ENCODE assay signal across 12 cellular contexts in genomic region chr1:89910780-89911179, GRCh38.
A peak's percentile ranks its signal among the peaks of the same experiment; 100 is the strongest.
DNase-seq lines count a peak whose midpoint lies in the region; ATAC-seq lines count a peak whose summit lies in the region.
"Had no signal": no experiment of that assay in that cellular context is flagged by ENCODE, and none has a peak within 500 bp of the region (broad histone marks: within the 10 kb centered on the region; RNA-seq: fewer than 3 reads in every experiment).

No MANE protein-coding gene starts in this region.

- H3K36me3 Mint-ChIP-seq in activated naive CD8-positive, alpha-beta T cell treated with anti-CD3 and anti-CD28 coated beads for 36 hours, result peaks cover 29% of the 10 kb centered on the region

- DNase-seq in AG08395 (ENCODE audit: low spot score) (peak; percentile 40), HPDE6-E6E7 (ENCODE audit: extremely low spot score) (peak; percentile 25), astrocyte of the hippocampus (ENCODE audit: low read depth, low spot score) (peak; percentile 82), left colon (no peak), HuH-7.5 (ENCODE audit: low spot score) (no peak), inferior parietal cortex (ENCODE audit: extremely low spot score) (no peak), T-helper 1 cell (no peak)
- no peak for DNase-seq in activated naive CD8-positive, alpha-beta T cell treated with anti-CD3 and anti-CD28 coated beads for 36 hours
- DNase-seq: activated CD4-positive, alpha-beta T cell treated with anti-CD3 and anti-CD28 coated beads, Interleukin-2, amount 10 ng/mL, durations not matched to agents 7 days and 5 days; adrenal gland; NCI-H1092; ovary had no signal

- peak; percentile 33 for ATAC-seq in left colon

- no peak overlapping the region for H3K27ac Mint-ChIP-seq in activated naive CD8-positive, alpha-beta T cell treated with anti-CD3 and anti-CD28 coated beads for 36 hours
- H3K27ac Mint-ChIP-seq: activated CD4-positive, alpha-beta T cell treated with anti-CD3 and anti-CD28 coated beads, Interleukin-2, amount 10 ng/mL, durations not matched to agents 7 days and 5 days had no signal

- H3K4me1 Mint-ChIP-seq in activated naive CD8-positive, alpha-beta T cell treated with anti-CD3 and anti-CD28 coated beads for 36 hours, result peaks cover 41% of the 10 kb centered on the region

- H3K4me3 Mint-ChIP-seq in activated naive CD8-positive, alpha-beta T cell treated with anti-CD3 and anti-CD28 coated beads for 36 hours, result no peak overlapping the region
- H3K4me3 Mint-ChIP-seq: activated CD4-positive, alpha-beta T cell treated with anti-CD3 and anti-CD28 coated beads, Interleukin-2, amount 10 ng/mL, durations not matched to agents 7 days and 5 days had no signal

- intact Hi-C loops in left colon (cut with DNase I, micrococcal nuclease), result no loop called here

- H3K27me3 Mint-ChIP-seq in activated naive CD8-positive, alpha-beta T cell treated with anti-CD3 and anti-CD28 coated beads for 36 hours, result no peaks in the 10 kb centered on the region
- H3K27me3 Mint-ChIP-seq: activated CD4-positive, alpha-beta T cell treated with anti-CD3 and anti-CD28 coated beads, Interleukin-2, amount 10 ng/mL, durations not matched to agents 7 days and 5 days had no signal

- H3K9me3 Mint-ChIP-seq in activated naive CD8-positive, alpha-beta T cell treated with anti-CD3 and anti-CD28 coated beads for 36 hours, result no peaks in the 10 kb centered on the region
- H3K9me3 Mint-ChIP-seq: activated CD4-positive, alpha-beta T cell treated with anti-CD3 and anti-CD28 coated beads, Interleukin-2, amount 10 ng/mL, durations not matched to agents 7 days and 5 days had no signal

Comparison
In these comparisons a context has a peak if more than half of its experiments do, and no peak if none do; other contexts are left out.
1. DNase-seq: peak in AG08395 (single experiment), HPDE6-E6E7 (single experiment) and astrocyte of the hippocampus (single experiment); none in left colon (0 of 2), HuH-7.5 (single experiment), inferior parietal cortex (single experiment), activated naive CD8-positive, alpha-beta T cell treated with anti-CD3 and anti-CD28 coated beads for 36 hours (single experiment) and T-helper 1 cell (0 of 5).